ENCODE assay signal across 2 cellular contexts in the genomic region with DNA sequence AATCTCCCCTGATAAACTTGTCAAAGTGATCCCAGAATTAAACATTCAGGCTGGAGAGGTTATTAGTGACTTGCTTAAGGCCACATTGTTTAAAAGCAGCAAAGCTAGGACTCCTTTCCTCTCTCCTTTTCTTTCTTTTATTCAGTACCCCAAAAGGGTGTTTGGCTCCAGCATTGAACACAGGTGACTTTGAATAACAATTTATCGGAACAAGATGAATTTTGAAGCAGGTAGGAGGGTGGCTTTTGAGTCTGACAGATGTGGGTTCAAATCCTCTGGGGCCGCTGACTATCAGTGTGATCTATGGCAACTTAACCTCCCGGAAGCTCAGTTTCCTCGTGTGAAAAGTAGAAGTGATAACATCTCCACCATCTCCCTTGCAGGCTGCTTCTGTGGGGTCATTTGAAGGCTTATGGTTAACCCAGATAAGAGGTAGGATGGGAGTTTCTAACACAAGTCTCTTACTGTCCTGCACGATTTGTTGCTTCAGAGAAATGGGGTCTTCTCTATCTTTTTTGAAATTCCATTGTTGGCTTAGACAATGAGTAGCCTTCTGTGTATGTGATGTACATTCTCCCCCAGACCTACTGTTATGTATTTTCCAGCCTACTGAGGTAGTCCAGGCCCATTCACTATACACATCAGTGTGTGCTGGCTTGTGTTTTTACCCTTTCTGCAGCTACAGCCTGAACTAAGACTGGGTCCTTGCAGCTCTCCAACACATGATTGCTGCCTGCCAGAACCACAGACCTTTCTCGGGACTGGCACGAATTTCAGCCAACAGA.
TF ChIP-seq lines count a peak whose summit lies in the region.

No MANE protein-coding gene starts in this region.

TF ChIP-seq in HepG2, 621 proteins besides CTCF, POLR2A, EP300 and RAD21:
- TF ChIP-seq, protein P1, sequence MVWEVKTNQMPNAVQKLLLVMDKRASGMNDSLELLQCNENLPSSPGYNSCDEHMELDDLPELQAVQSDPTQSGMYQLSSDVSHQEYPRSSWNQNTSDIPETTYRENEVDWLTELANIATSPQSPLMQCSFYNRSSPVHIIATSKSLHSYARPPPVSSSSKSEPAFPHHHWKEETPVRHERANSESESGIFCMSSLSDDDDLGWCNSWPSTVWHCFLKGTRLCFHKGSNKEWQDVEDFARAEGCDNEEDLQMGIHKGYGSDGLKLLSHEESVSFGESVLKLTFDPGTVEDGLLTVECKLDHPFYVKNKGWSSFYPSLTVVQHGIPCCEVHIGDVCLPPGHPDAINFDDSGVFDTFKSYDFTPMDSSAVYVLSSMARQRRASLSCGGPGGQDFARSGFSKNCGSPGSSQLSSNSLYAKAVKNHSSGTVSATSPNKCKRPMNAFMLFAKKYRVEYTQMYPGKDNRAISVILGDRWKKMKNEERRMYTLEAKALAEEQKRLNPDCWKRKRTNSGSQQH (CRISPR knock-in tag; IDR thresholded peaks at IDR 0.05; ENCODE audit: low read depth), result no peak
- TF ChIP-seq ZBTB20 (CRISPR knock-in tag; IDR thresholded peaks at IDR 0.05; ENCODE audit: borderline replicate concordance, low read depth), result peak; percentile 1; the same call in 1 of the 2 replicates
- TF ChIP-seq POLR2G (IDR thresholded peaks at IDR 0.05; ENCODE audit: low read depth, low read length), result 0 out of 2 replicates have a peak, but pooled peaks have one; percentile 40
- TF ChIP-seq, protein P2, sequence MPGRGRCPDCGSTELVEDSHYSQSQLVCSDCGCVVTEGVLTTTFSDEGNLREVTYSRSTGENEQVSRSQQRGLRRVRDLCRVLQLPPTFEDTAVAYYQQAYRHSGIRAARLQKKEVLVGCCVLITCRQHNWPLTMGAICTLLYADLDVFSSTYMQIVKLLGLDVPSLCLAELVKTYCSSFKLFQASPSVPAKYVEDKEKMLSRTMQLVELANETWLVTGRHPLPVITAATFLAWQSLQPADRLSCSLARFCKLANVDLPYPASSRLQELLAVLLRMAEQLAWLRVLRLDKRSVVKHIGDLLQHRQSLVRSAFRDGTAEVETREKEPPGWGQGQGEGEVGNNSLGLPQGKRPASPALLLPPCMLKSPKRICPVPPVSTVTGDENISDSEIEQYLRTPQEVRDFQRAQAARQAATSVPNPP (CRISPR knock-in tag; IDR thresholded peaks at IDR 0.05), result no peak
- peak; percentile 25; the same call in 1 of the 2 replicates for TF ChIP-seq ZNF235 (CRISPR knock-in tag; IDR thresholded peaks at IDR 0.05; ENCODE audit: borderline replicate concordance)
- 0 out of 2 replicates have a peak, but pooled peaks have one; percentile 15 for TF ChIP-seq SALL2 (CRISPR knock-in tag; IDR thresholded peaks at IDR 0.05)
- TF ChIP-seq ZNF382 (CRISPR knock-in tag; IDR thresholded peaks at IDR 0.05; ENCODE audit: borderline replicate concordance), result no peak
- TF ChIP-seq KLF9 (CRISPR knock-in tag; IDR thresholded peaks at IDR 0.05; ENCODE audit: low read depth), result no peak
- TF ChIP-seq CAMTA2 (CRISPR knock-in tag; IDR thresholded peaks at IDR 0.05; ENCODE audit: borderline replicate concordance), result 0 out of 2 replicates have a peak, but pooled peaks have one; percentile 44
- 0 out of 2 replicates have a peak, but pooled peaks have one; percentile 30 for TF ChIP-seq ZNF17 (CRISPR knock-in tag; IDR thresholded peaks at IDR 0.05)
- TF ChIP-seq, protein P3, sequence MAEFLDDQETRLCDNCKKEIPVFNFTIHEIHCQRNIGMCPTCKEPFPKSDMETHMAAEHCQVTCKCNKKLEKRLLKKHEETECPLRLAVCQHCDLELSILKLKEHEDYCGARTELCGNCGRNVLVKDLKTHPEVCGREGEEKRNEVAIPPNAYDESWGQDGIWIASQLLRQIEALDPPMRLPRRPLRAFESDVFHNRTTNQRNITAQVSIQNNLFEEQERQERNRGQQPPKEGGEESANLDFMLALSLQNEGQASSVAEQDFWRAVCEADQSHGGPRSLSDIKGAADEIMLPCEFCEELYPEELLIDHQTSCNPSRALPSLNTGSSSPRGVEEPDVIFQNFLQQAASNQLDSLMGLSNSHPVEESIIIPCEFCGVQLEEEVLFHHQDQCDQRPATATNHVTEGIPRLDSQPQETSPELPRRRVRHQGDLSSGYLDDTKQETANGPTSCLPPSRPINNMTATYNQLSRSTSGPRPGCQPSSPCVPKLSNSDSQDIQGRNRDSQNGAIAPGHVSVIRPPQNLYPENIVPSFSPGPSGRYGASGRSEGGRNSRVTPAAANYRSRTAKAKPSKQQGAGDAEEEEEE (CRISPR knock-in tag; IDR thresholded peaks at IDR 0.05; ENCODE audit: borderline replicate concordance), result 0 out of 2 replicates have a peak, but pooled peaks have one; percentile 37
TF ChIP-seq in HepG2: peak in this region for 7.

TF ChIP-seq in liver, 16 proteins besides CTCF, POLR2A, EP300 and RAD21:
- TF ChIP-seq, protein P4, sequence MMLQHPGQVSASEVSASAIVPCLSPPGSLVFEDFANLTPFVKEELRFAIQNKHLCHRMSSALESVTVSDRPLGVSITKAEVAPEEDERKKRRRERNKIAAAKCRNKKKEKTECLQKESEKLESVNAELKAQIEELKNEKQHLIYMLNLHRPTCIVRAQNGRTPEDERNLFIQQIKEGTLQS (IDR thresholded peaks at IDR 0.05), result no peak
- no peak for TF ChIP-seq GABPA (IDR thresholded peaks at IDR 0.05 in 1 of 2, conservative IDR thresholded peaks at IDR 0.05 in 1 of 2)
- no peak for TF ChIP-seq EGR1 (IDR thresholded peaks at IDR 0.05; ENCODE audit: low read depth in 2 of 2)
- TF ChIP-seq, protein P5, sequence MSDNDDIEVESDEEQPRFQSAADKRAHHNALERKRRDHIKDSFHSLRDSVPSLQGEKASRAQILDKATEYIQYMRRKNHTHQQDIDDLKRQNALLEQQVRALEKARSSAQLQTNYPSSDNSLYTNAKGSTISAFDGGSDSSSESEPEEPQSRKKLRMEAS (IDR thresholded peaks at IDR 0.05), result no peak
- no peak for TF ChIP-seq NR2F2 (IDR thresholded peaks at IDR 0.05)
- TF ChIP-seq YY1 (IDR thresholded peaks at IDR 0.05), result no peak
- TF ChIP-seq FOXA1 (IDR thresholded peaks at IDR 0.05), result no peak
- TF ChIP-seq JUND (IDR thresholded peaks at IDR 0.05), result no peak
- TF ChIP-seq, protein P6, sequence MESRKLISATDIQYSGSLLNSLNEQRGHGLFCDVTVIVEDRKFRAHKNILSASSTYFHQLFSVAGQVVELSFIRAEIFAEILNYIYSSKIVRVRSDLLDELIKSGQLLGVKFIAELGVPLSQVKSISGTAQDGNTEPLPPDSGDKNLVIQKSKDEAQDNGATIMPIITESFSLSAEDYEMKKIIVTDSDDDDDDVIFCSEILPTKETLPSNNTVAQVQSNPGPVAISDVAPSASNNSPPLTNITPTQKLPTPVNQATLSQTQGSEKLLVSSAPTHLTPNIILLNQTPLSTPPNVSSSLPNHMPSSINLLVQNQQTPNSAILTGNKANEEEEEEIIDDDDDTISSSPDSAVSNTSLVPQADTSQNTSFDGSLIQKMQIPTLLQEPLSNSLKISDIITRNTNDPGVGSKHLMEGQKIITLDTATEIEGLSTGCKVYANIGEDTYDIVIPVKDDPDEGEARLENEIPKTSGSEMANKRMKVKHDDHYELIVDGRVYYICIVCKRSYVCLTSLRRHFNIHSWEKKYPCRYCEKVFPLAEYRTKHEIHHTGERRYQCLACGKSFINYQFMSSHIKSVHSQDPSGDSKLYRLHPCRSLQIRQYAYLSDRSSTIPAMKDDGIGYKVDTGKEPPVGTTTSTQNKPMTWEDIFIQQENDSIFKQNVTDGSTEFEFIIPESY (IDR thresholded peaks at IDR 0.05), result no peak
- no peak for TF ChIP-seq FOXA2 (IDR thresholded peaks at IDR 0.05)
- TF ChIP-seq HNF4G (IDR thresholded peaks at IDR 0.05), result no peak
- TF ChIP-seq SP1 (IDR thresholded peaks at IDR 0.05), result no peak
- no peak for TF ChIP-seq RXRA (IDR thresholded peaks at IDR 0.05)
